In genomic region chr4:6368096-6368495, GRCh38 we compare ENCODE assay signal across 27 cellular contexts.
"Had no signal": no experiment of that assay in that cellular context is flagged by ENCODE, and none has a peak within 500 bp of the region (broad histone marks: within the 10 kb centered on the region; RNA-seq: fewer than 3 reads in every experiment).

No MANE protein-coding gene starts in this region.

- H3K27ac ChIP-seq: Peyer's patch, RWPE1, SJSA1 had no signal

- ATAC-seq: activated T-helper 17 cell treated with anti-CD3 and anti-CD28 coated beads, Interleukin-2, amount 50 U/mL, for 72 hours; SK-N-SH treated with all-trans-retinoic acid at 6 μM for 48 hours had no signal

- H3K4me1 ChIP-seq: Peyer's patch, SJSA1 had no signal

- H3K4me3 ChIP-seq: Peyer's patch, SJSA1 had no signal

- H3K36me3 ChIP-seq: Peyer's patch, SJSA1 had no signal

- H3K4me3 Mint-ChIP-seq: activated B cell treated with CpG ODN at 0.5 μM for 24 hours; activated CD4-positive, alpha-beta memory T cell treated with anti-CD3 and anti-CD28 coated beads, Interleukin-2, amount 10 ng/mL, durations not matched to agents 7 days and 5 days; activated CD4-positive, alpha-beta T cell treated with anti-CD3 and anti-CD28 coated beads, Interleukin-2, amount 10 ng/mL, durations not matched to agents 7 days and 5 days; activated naive CD4-positive, alpha-beta T cell treated with anti-CD3 and anti-CD28 coated beads for 36 hours; activated naive CD8-positive, alpha-beta T cell; activated T-helper 17 cell treated with anti-CD3 and anti-CD28 coated beads, Interleukin-2, amount 50 U/mL, for 72 hours; IgD-negative memory B cell; T-helper 1 cell treated with Interleukin-12 subunit alpha and Interleukin-12 subunit beta and Interleukin-4 antibody, amounts not matched to agents 30 μg/mL and 1 μg/mL, for 36 hours had no signal

- H3K4me1 Mint-ChIP-seq: activated B cell treated with CpG ODN at 0.5 μM for 24 hours; activated CD4-positive, alpha-beta memory T cell treated with anti-CD3 and anti-CD28 coated beads, Interleukin-2, amount 10 ng/mL, durations not matched to agents 7 days and 5 days; activated CD4-positive, alpha-beta T cell treated with anti-CD3 and anti-CD28 coated beads, Interleukin-2, amount 10 ng/mL, durations not matched to agents 7 days and 5 days; activated T-helper 17 cell treated with anti-CD3 and anti-CD28 coated beads, Interleukin-2, amount 50 U/mL, for 72 hours had no signal

- H3K27ac Mint-ChIP-seq: activated B cell treated with CpG ODN at 0.5 μM for 24 hours; activated CD4-positive, alpha-beta memory T cell treated with anti-CD3 and anti-CD28 coated beads, Interleukin-2, amount 10 ng/mL, durations not matched to agents 7 days and 5 days; activated CD4-positive, alpha-beta T cell treated with anti-CD3 and anti-CD28 coated beads, Interleukin-2, amount 10 ng/mL, durations not matched to agents 7 days and 5 days; activated naive CD4-positive, alpha-beta T cell treated with anti-CD3 and anti-CD28 coated beads for 36 hours; activated naive CD8-positive, alpha-beta T cell; activated T-helper 17 cell treated with anti-CD3 and anti-CD28 coated beads, Interleukin-2, amount 50 U/mL, for 72 hours; IgD-negative memory B cell; T-helper 1 cell treated with Interleukin-12 subunit alpha and Interleukin-12 subunit beta and Interleukin-4 antibody, amounts not matched to agents 30 μg/mL and 1 μg/mL, for 36 hours had no signal

- DNase-seq: activated B cell treated with CpG ODN at 0.5 μM for 24 hours; activated CD4-positive, alpha-beta memory T cell treated with anti-CD3 and anti-CD28 coated beads, Interleukin-2, amount 10 ng/mL, durations not matched to agents 7 days and 5 days; activated CD4-positive, alpha-beta T cell treated with anti-CD3 and anti-CD28 coated beads, Interleukin-2, amount 10 ng/mL, durations not matched to agents 7 days and 5 days; activated gamma-delta T cell; activated naive CD4-positive, alpha-beta T cell treated with anti-CD3 and anti-CD28 coated beads for 36 hours; activated T-cell treated with anti-CD3 and anti-CD28 coated beads for 4 hours; activated T-cell treated with anti-CD3 and anti-CD28 coated beads, Interleukin-2, amount 50 U/mL, for 48 hours; KG1; NCI-H1048; NCI-H1694; NCI-H2029; NCI-H446; NCI-H524; NCI-H748 treated with DMSO at 0.1 percent for 48 hours; NK-92 treated with Interleukin-12 subunit alpha and Interleukin-12 subunit beta, amount 100 ng/mL, for 24 hours; Peyer's patch; SHP77; SW 1271; T-helper 9 cell had no signal

- FAIRE-seq: TTC549 had no signal

- H3K36me3 Mint-ChIP-seq: activated naive CD8-positive, alpha-beta T cell; IgD-negative memory B cell had no signal

- H3K27me3 Mint-ChIP-seq: activated CD4-positive, alpha-beta T cell treated with anti-CD3 and anti-CD28 coated beads, Interleukin-2, amount 10 ng/mL, durations not matched to agents 7 days and 5 days; activated naive CD8-positive, alpha-beta T cell had no signal

- H3K9me3 ChIP-seq: Peyer's patch, SJSA1 had no signal

- H3K9me3 Mint-ChIP-seq: activated B cell treated with CpG ODN at 0.5 μM for 24 hours; activated CD4-positive, alpha-beta memory T cell treated with anti-CD3 and anti-CD28 coated beads, Interleukin-2, amount 10 ng/mL, durations not matched to agents 7 days and 5 days; activated CD4-positive, alpha-beta T cell treated with anti-CD3 and anti-CD28 coated beads, Interleukin-2, amount 10 ng/mL, durations not matched to agents 7 days and 5 days; activated naive CD4-positive, alpha-beta T cell treated with anti-CD3 and anti-CD28 coated beads for 36 hours; activated T-helper 17 cell treated with anti-CD3 and anti-CD28 coated beads, Interleukin-2, amount 50 U/mL, for 72 hours; IgD-negative memory B cell; T-helper 1 cell treated with Interleukin-12 subunit alpha and Interleukin-12 subunit beta and Interleukin-4 antibody, amounts not matched to agents 30 μg/mL and 1 μg/mL, for 36 hours had no signal
